ENCODE assay signal across 1 cellular context in genomic region chr5:112860929-112861637, GRCh38.
TF ChIP-seq lines count a peak whose summit lies in the region.

SRP19 (plus strand) TSS chr5:112861287; CDS start chr5:112861377, 90 bp downstream.

TF ChIP-seq in K562, 482 proteins besides CTCF, POLR2A, EP300 and RAD21 (continued from another document and continues in another):
- peak in 1 of 2 experiments; percentile 92; a peak in 2 of 4 replicates for TF ChIP-seq MLX (CRISPR knock-in tag; conservative IDR thresholded peaks at IDR 0.05)
- TF ChIP-seq ZNF699 (CRISPR knock-in tag; IDR thresholded peaks at IDR 0.05; ENCODE audit: insufficient replicate concordance), result no peak
- no peak for TF ChIP-seq HBP1 (CRISPR knock-in tag; IDR thresholded peaks at IDR 0.05)
- TF ChIP-seq BMI1 (IDR thresholded peaks at IDR 0.05; ENCODE audit: low read length), result no peak
- TF ChIP-seq ZKSCAN8 (CRISPR knock-in tag; IDR thresholded peaks at IDR 0.05), result peak; percentile 69; the same call in 1 of the 2 replicates
- TF ChIP-seq TAF1 (IDR thresholded peaks at IDR 0.05; ENCODE audit: control insufficient read depth, extremely low read depth, insufficient read depth, low read length, severe bottlenecking), result peak; percentile 75
- no peak for TF ChIP-seq ZNF253 (CRISPR knock-in tag; conservative IDR thresholded peaks at IDR 0.05)
- TF ChIP-seq, protein P1, sequence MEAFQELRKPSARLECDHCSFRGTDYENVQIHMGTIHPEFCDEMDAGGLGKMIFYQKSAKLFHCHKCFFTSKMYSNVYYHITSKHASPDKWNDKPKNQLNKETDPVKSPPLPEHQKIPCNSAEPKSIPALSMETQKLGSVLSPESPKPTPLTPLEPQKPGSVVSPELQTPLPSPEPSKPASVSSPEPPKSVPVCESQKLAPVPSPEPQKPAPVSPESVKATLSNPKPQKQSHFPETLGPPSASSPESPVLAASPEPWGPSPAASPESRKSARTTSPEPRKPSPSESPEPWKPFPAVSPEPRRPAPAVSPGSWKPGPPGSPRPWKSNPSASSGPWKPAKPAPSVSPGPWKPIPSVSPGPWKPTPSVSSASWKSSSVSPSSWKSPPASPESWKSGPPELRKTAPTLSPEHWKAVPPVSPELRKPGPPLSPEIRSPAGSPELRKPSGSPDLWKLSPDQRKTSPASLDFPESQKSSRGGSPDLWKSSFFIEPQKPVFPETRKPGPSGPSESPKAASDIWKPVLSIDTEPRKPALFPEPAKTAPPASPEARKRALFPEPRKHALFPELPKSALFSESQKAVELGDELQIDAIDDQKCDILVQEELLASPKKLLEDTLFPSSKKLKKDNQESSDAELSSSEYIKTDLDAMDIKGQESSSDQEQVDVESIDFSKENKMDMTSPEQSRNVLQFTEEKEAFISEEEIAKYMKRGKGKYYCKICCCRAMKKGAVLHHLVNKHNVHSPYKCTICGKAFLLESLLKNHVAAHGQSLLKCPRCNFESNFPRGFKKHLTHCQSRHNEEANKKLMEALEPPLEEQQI (IDR thresholded peaks at IDR 0.05), result no peak
- peak; percentile 84 for TF ChIP-seq NUFIP1 (IDR thresholded peaks at IDR 0.05; ENCODE audit: partially characterized antibody)
- peak; percentile 32; the same call in 1 of the 2 replicates for TF ChIP-seq OTX1 (CRISPR knock-in tag; IDR thresholded peaks at IDR 0.05)
- TF ChIP-seq SLC30A9 (CRISPR knock-in tag; IDR thresholded peaks at IDR 0.05), result no peak
- TF ChIP-seq, protein P2, sequence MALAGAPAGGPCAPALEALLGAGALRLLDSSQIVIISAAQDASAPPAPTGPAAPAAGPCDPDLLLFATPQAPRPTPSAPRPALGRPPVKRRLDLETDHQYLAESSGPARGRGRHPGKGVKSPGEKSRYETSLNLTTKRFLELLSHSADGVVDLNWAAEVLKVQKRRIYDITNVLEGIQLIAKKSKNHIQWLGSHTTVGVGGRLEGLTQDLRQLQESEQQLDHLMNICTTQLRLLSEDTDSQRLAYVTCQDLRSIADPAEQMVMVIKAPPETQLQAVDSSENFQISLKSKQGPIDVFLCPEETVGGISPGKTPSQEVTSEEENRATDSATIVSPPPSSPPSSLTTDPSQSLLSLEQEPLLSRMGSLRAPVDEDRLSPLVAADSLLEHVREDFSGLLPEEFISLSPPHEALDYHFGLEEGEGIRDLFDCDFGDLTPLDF (CRISPR knock-in tag; IDR thresholded peaks at IDR 0.05), result peak; percentile 92
- TF ChIP-seq SMARCE1 (IDR thresholded peaks at IDR 0.05), result no peak; the same call in 1 of the 2 replicates
- TF ChIP-seq NELFE (IDR thresholded peaks at IDR 0.05; ENCODE audit: insufficient read depth, insufficient read length), result no peak
- TF ChIP-seq BHLHE40 (IDR thresholded peaks at IDR 0.05; ENCODE audit: low read length), result no peak
- peak; percentile 24; the same call in 1 of the 2 replicates for TF ChIP-seq GMEB1 (CRISPR knock-in tag; IDR thresholded peaks at IDR 0.05)
- no peak for TF ChIP-seq ZNF75A (CRISPR knock-in tag; IDR thresholded peaks at IDR 0.05)
- TF ChIP-seq ZNF311 (CRISPR knock-in tag; IDR thresholded peaks at IDR 0.05), result peak; percentile 45; the same call in 1 of the 2 replicates
- TF ChIP-seq, protein P3, sequence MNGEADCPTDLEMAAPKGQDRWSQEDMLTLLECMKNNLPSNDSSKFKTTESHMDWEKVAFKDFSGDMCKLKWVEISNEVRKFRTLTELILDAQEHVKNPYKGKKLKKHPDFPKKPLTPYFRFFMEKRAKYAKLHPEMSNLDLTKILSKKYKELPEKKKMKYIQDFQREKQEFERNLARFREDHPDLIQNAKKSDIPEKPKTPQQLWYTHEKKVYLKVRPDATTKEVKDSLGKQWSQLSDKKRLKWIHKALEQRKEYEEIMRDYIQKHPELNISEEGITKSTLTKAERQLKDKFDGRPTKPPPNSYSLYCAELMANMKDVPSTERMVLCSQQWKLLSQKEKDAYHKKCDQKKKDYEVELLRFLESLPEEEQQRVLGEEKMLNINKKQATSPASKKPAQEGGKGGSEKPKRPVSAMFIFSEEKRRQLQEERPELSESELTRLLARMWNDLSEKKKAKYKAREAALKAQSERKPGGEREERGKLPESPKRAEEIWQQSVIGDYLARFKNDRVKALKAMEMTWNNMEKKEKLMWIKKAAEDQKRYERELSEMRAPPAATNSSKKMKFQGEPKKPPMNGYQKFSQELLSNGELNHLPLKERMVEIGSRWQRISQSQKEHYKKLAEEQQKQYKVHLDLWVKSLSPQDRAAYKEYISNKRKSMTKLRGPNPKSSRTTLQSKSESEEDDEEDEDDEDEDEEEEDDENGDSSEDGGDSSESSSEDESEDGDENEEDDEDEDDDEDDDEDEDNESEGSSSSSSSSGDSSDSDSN (IDR thresholded peaks at IDR 0.05; ENCODE audit: borderline replicate concordance in 1 of 2, low read depth in 2 of 2, low read length in 2 of 2), result no peak
- TF ChIP-seq BACH1 (tag; IDR thresholded peaks at IDR 0.05), result no peak
- TF ChIP-seq NONO (IDR thresholded peaks at IDR 0.05; ENCODE audit: low read depth in 2 of 2, low read length in 1 of 2), result no peak
- no peak for TF ChIP-seq ZNF174 (CRISPR knock-in tag; IDR thresholded peaks at IDR 0.05)
- TF ChIP-seq ZNF384 (IDR thresholded peaks at IDR 0.05; ENCODE audit: low read depth, low read length), result 0 out of 2 replicates have a peak, but pooled peaks have one; percentile 7
- TF ChIP-seq ZSCAN29 (IDR thresholded peaks at IDR 0.05), result peak; percentile 87
- TF ChIP-seq NR2C1 (IDR thresholded peaks at IDR 0.05), result 0 out of 2 replicates have a peak, but pooled peaks have one; percentile 25
- TF ChIP-seq NR2C1 (tag; IDR thresholded peaks at IDR 0.05), result peak; percentile 56; the same call in 1 of the 2 replicates
- TF ChIP-seq ARID1B (IDR thresholded peaks at IDR 0.05), result no peak
- TF ChIP-seq TAF15 (IDR thresholded peaks at IDR 0.05; ENCODE audit: low read depth, low read length), result no peak
- no peak for TF ChIP-seq RBM39 (optimal IDR thresholded peaks at IDR 0.05; ENCODE audit: low read depth, low read length)
- TF ChIP-seq SUPT5H (IDR thresholded peaks at IDR 0.05), result peak; percentile 82
- TF ChIP-seq SMARCA4 (IDR thresholded peaks at IDR 0.05), result 0 out of 2 replicates have a peak, but pooled peaks have one; percentile 7
- no peak; the same call in 1 of the 2 replicates for TF ChIP-seq MAFK (IDR thresholded peaks at IDR 0.05; ENCODE audit: low read length)
- TF ChIP-seq ZBTB12 (CRISPR knock-in tag; IDR thresholded peaks at IDR 0.05), result peak; percentile 73
- TF ChIP-seq, protein P4, sequence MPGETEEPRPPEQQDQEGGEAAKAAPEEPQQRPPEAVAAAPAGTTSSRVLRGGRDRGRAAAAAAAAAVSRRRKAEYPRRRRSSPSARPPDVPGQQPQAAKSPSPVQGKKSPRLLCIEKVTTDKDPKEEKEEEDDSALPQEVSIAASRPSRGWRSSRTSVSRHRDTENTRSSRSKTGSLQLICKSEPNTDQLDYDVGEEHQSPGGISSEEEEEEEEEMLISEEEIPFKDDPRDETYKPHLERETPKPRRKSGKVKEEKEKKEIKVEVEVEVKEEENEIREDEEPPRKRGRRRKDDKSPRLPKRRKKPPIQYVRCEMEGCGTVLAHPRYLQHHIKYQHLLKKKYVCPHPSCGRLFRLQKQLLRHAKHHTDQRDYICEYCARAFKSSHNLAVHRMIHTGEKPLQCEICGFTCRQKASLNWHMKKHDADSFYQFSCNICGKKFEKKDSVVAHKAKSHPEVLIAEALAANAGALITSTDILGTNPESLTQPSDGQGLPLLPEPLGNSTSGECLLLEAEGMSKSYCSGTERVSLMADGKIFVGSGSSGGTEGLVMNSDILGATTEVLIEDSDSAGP (CRISPR knock-in tag; IDR thresholded peaks at IDR 0.05), result no peak; the same call in 1 of the 2 replicates
- TF ChIP-seq ZNF512 (tag; IDR thresholded peaks at IDR 0.05), result no peak
- no peak for TF ChIP-seq ZNF3 (CRISPR knock-in tag; IDR thresholded peaks at IDR 0.05)
- no peak for TF ChIP-seq CGGBP1 (CRISPR knock-in tag; IDR thresholded peaks at IDR 0.05)
- TF ChIP-seq HDAC6 (IDR thresholded peaks at IDR 0.05; ENCODE audit: low read depth, low read length), result no peak
- TF ChIP-seq, protein P5, sequence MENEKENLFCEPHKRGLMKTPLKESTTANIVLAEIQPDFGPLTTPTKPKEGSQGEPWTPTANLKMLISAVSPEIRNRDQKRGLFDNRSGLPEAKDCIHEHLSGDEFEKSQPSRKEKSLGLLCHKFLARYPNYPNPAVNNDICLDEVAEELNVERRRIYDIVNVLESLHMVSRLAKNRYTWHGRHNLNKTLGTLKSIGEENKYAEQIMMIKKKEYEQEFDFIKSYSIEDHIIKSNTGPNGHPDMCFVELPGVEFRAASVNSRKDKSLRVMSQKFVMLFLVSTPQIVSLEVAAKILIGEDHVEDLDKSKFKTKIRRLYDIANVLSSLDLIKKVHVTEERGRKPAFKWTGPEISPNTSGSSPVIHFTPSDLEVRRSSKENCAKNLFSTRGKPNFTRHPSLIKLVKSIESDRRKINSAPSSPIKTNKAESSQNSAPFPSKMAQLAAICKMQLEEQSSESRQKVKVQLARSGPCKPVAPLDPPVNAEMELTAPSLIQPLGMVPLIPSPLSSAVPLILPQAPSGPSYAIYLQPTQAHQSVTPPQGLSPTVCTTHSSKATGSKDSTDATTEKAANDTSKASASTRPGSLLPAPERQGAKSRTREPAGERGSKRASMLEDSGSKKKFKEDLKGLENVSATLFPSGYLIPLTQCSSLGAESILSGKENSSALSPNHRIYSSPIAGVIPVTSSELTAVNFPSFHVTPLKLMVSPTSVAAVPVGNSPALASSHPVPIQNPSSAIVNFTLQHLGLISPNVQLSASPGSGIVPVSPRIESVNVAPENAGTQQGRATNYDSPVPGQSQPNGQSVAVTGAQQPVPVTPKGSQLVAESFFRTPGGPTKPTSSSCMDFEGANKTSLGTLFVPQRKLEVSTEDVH (IDR thresholded peaks at IDR 0.05; ENCODE audit: low read depth, partially characterized antibody), result peak; percentile 89
- 0 out of 2 replicates have a peak, but pooled peaks have one; percentile 33 for TF ChIP-seq CTBP1 (IDR thresholded peaks at IDR 0.05; ENCODE audit: borderline replicate concordance)
- TF ChIP-seq SREBF2 (CRISPR knock-in tag; IDR thresholded peaks at IDR 0.05), result peak; percentile 97; the same call in 1 of the 2 replicates
- TF ChIP-seq ZFP1 (CRISPR knock-in tag; IDR thresholded peaks at IDR 0.05), result no peak
- peak; percentile 94 for TF ChIP-seq POLR2G (IDR thresholded peaks at IDR 0.05; ENCODE audit: low read depth, low read length)
- TF ChIP-seq FOXK2 (conservative IDR thresholded peaks at IDR 0.05 in 1 of 2, IDR thresholded peaks at IDR 0.05 in 1 of 2; ENCODE audit: low read depth in 2 of 2), result peak; percentile 28 to 51; a peak in 3 of 4 replicates
- peak; percentile 88 for TF ChIP-seq PHF20 (IDR thresholded peaks at IDR 0.05; ENCODE audit: partially characterized antibody)
- no peak for TF ChIP-seq NCOA4 (IDR thresholded peaks at IDR 0.05; ENCODE audit: partially characterized antibody)
- TF ChIP-seq ARID2 (IDR thresholded peaks at IDR 0.05), result no peak
- TF ChIP-seq ZNF778 (CRISPR knock-in tag; IDR thresholded peaks at IDR 0.05), result no peak
